14 cellular contexts compared by ENCODE assay signal in the genomic region with DNA sequence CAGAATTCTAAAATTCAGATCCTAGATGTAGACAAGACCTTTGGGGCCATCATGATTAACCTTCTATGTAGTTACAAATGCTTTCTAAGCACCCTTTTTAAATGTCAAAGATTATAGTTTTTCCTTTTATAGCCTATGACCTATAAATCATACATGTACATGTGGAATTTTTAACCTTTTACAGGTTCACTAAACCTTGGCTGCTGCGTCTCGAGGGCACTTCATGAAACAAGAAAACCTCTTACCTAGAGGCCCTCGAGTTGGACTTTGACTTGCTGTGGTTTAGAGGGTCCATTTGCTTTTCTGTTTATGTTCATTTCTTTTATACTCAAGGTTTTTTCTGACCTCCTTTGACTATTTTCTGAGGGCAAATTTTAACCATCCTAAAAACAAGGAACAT.
DNase-seq lines count a peak whose midpoint lies in the region; ATAC-seq and TF ChIP-seq lines count a peak whose summit lies in the region.
"Had no signal": no experiment of that assay in that cellular context is flagged by ENCODE, and none has a peak within 500 bp of the region (broad histone marks: within the 10 kb centered on the region; RNA-seq: fewer than 3 reads in every experiment).

No MANE protein-coding gene starts in this region.

- H3K4ac ChIP-seq in IMR-90 (ENCODE audit: low read depth, low read length), result no peak overlapping the region

- dilution Hi-C loops in IMR-90 (cut with HindIII; ENCODE audit: low sequenced_read_pairs, unreplicated experiment), result no loop called here

- H4K91ac ChIP-seq in IMR-90 (ENCODE audit: insufficient read depth, low read depth, low read length), result no peak overlapping the region

- H3K36me3 ChIP-seq in IMR-90 (ENCODE audit: control insufficient read depth, insufficient read depth, low read length), result no peaks in the 10 kb centered on the region
- H3K36me3 ChIP-seq in thyroid gland, result no peaks in the 10 kb centered on the region
- no peaks in the 10 kb centered on the region for H3K36me3 ChIP-seq in brain microvascular endothelial cell (replicated peaks)
- H3K36me3 ChIP-seq: BE2C, SJSA1 had no signal

- no peak overlapping the region for H2AFZ ChIP-seq in IMR-90 (replicated peaks; ENCODE audit: low read length, poor library complexity)

- ATAC-seq in IMR-90 (ENCODE audit: low read depth), result no peak
- ATAC-seq in left colon, result peak; percentile 75
- ATAC-seq: Panc1 had no signal

- BruUV-seq in IMR-90 (replicated peaks; lab: Mats Ljungman, UMichigan), result no TSS peak

- H3K4me1 ChIP-seq in IMR-90 (ENCODE audit: control insufficient read depth, insufficient read depth, low read length), result no peaks in the 10 kb centered on the region
- H3K4me1 ChIP-seq in thyroid gland, result peaks cover 8 to 16% of the 10 kb centered on the region in 2 donors
- H3K4me1 ChIP-seq: BE2C, SJSA1 had no signal

- WGBS in IMR-90 (ENCODE audit: extremely low coverage in 2 of 2, insufficient read length in 1 of 2), 2 experiments, result no CpG with 5 or more reads among the region's 3 CpGs
- 36 to 44% methylated on average over 3 of the region's 3 CpGs for WGBS in thyroid gland, 2 donors

- H3K23ac ChIP-seq in IMR-90 (ENCODE audit: low read depth, low read length), result no peak overlapping the region

- H2AK5ac ChIP-seq in IMR-90 (ENCODE audit: low read depth, low read length), result no peak overlapping the region

- H2BK15ac ChIP-seq in IMR-90 (ENCODE audit: low read depth, low read length), result no peak overlapping the region

- H3K9me3 ChIP-seq in IMR-90 (ENCODE audit: control insufficient read depth, insufficient read depth, low read length) (no peaks in the 10 kb centered on the region), thyroid gland (no peaks in the 10 kb centered on the region)
- H3K9me3 ChIP-seq: BE2C, SJSA1 had no signal

- no peak overlapping the region for H2AK9ac ChIP-seq in IMR-90 (replicated peaks; ENCODE audit: low read depth, low read length, poor library complexity)

- H3K4me2 ChIP-seq in IMR-90 (ENCODE audit: low read depth, low read length), result no peak overlapping the region

- peaks cover 0 to 26% of the 10 kb centered on the region in 2 experiments; a peak in 3 of 4 replicates for H3K79me1 ChIP-seq in IMR-90 (ENCODE audit: low read depth in 1 of 2, low read length in 2 of 2)

- no peak overlapping the region for H4K8ac ChIP-seq in IMR-90 (ENCODE audit: low read depth in 2 of 2, low read length in 2 of 2)

- 0 out of 2 replicates have a peak overlapping the region, but pooled peaks have one; percentile 9 for H2BK120ac ChIP-seq in IMR-90 (ENCODE audit: low read depth, low read length)

- H2BK20ac ChIP-seq in IMR-90 (ENCODE audit: low read depth, low read length), result no peak overlapping the region

- H3K27ac ChIP-seq in IMR-90 (ENCODE audit: insufficient read depth, low read length) (no peak overlapping the region), thyroid gland (peak overlapping the region in 2 of 3 donors; percentile 19 to 55), brain microvascular endothelial cell (no peak overlapping the region)
- H3K27ac ChIP-seq: SJSA1 had no signal

- no peak overlapping the region for H3K56ac ChIP-seq in IMR-90 (ENCODE audit: extremely low read depth, insufficient read depth, low read length)

- intact Hi-C loops in IMR-90 (cut with micrococcal nuclease) (no loop called here), left colon (cut with DNase I, micrococcal nuclease) (no loop called here), thyroid gland (cut with DNase I) (no loop called here)

- H3K27me3 ChIP-seq in IMR-90 (ENCODE audit: control insufficient read depth, insufficient read depth, low read length), result no peaks in the 10 kb centered on the region
- H3K27me3 ChIP-seq in thyroid gland, result no peaks in the 10 kb centered on the region
- H3K27me3 ChIP-seq in brain microvascular endothelial cell (replicated peaks), result no peaks in the 10 kb centered on the region
- H3K27me3 ChIP-seq: BE2C, SJSA1 had no signal

- TF ChIP-seq CTCF in IMR-90 (conservative IDR thresholded peaks at IDR 0.05; ENCODE audit: low read depth, low read length), result no peak
- TF ChIP-seq CTCF in thyroid gland (IDR thresholded peaks at IDR 0.05), result no peak
- no peak for TF ChIP-seq CTCF in brain microvascular endothelial cell (IDR thresholded peaks at IDR 0.05; ENCODE audit: low read depth, low read length, missing control alignments)

- CTCF ChIA-PET in IMR-90 (lab: Yijun Ruan, JAX), result no interaction called here

- H4K5ac ChIP-seq in IMR-90 (ENCODE audit: low read depth, low read length), result no peak overlapping the region

- H3K9me1 ChIP-seq in IMR-90 (ENCODE audit: insufficient read depth, low read length), result peaks cover 7% of the 10 kb centered on the region; the same call in 1 of the 2 replicates

- no peak overlapping the region for H3K9ac ChIP-seq in IMR-90 (ENCODE audit: low read depth, low read length)

- in situ Hi-C loops in IMR-90 (cut with MboI; ENCODE audit: low sequenced_read_pairs) (no loop called here), brain microvascular endothelial cell (cut with HindIII; ENCODE audit: low pct_ligation_motif_present, low sequenced_read_pairs) (no loop called here)

- TF ChIP-seq RAD21 in IMR-90 (IDR thresholded peaks at IDR 0.05; ENCODE audit: low read length), result no peak

- no peaks in the 10 kb centered on the region for H4K20me1 ChIP-seq in IMR-90 (ENCODE audit: insufficient read depth, low read length)

- DNase-seq in IMR-90, result no peak
- DNase-seq in NCI-H69 (lab: John Stamatoyannopoulos, UW), result peak; percentile 10
- peak in 1 of 2 donors; percentile 42 for DNase-seq in left colon
- no peak for DNase-seq in thyroid gland
- DNase-seq in activated naive CD4-positive, alpha-beta T cell treated with anti-CD3 and anti-CD28 coated beads, Interleukin-2, amount 50 U/mL, for 16 hours, result no peak
- no peak for DNase-seq in brain microvascular endothelial cell
- DNase-seq in iPS-NIHi7 (ENCODE audit: extremely low spot score), result no peak
- DNase-seq: BE2C, DMS53, MV-4-11, NCI-H510A, NCI-H748 treated with DMSO at 0.1 percent for 48 hours had no signal

- H3K4me3 ChIP-seq in IMR-90 (ENCODE audit: insufficient read depth, low read depth, low read length) (no peak overlapping the region), thyroid gland (replicated peaks in 1 of 3) (no peak overlapping the region), brain microvascular endothelial cell (ENCODE audit: low read depth, low read length) (no peak overlapping the region)
- H3K4me3 ChIP-seq: SJSA1 had no signal

- POLR2A ChIA-PET in IMR-90 (lab: Charles Lee; ENCODE audit: unreplicated experiment), result no interaction called here

- no peak for TF ChIP-seq POLR2A in IMR-90 (IDR thresholded peaks at IDR 0.05; ENCODE audit: low read depth, low read length)
- TF ChIP-seq POLR2A in thyroid gland (IDR thresholded peaks at IDR 0.05), result no peak

- H3K14ac ChIP-seq in IMR-90 (replicated peaks; ENCODE audit: low read depth, low read length), result no peak overlapping the region

- no peak overlapping the region for H3K18ac ChIP-seq in IMR-90 (ENCODE audit: low read depth, low read length)

- no peak overlapping the region for H2BK5ac ChIP-seq in IMR-90 (ENCODE audit: low read depth, low read length, poor library complexity, severe bottlenecking)

TF ChIP-seq in IMR-90, 13 proteins besides CTCF, POLR2A, EP300 and RAD21:
- TF ChIP-seq CHD1 (IDR thresholded peaks at IDR 0.05; ENCODE audit: low read depth, low read length) (no peak), BHLHE40 (IDR thresholded peaks at IDR 0.05; ENCODE audit: low read depth, low read length) (no peak), CEBPB (IDR thresholded peaks at IDR 0.05; ENCODE audit: low read depth, low read length) (no peak), SMC3 (IDR thresholded peaks at IDR 0.05; ENCODE audit: low read depth, low read length) (no peak), RCOR1 (IDR thresholded peaks at IDR 0.05; ENCODE audit: insufficient replicate concordance, low read length) (no peak), MAZ (IDR thresholded peaks at IDR 0.05; ENCODE audit: borderline replicate concordance, low read depth, low read length) (no peak), RFX5 (IDR thresholded peaks at IDR 0.05; ENCODE audit: low read depth, low read length) (no peak), MAFK (IDR thresholded peaks at IDR 0.05; ENCODE audit: low read depth, low read length) (no peak), NFE2L2 (IDR thresholded peaks at IDR 0.05; ENCODE audit: low read depth, low read length) (no peak), MXI1 (IDR thresholded peaks at IDR 0.05; ENCODE audit: borderline replicate concordance, low read depth, low read length) (no peak), FOS (IDR thresholded peaks at IDR 0.05; ENCODE audit: low read depth, low read length) (no peak)
- TF ChIP-seq, protein P1, sequence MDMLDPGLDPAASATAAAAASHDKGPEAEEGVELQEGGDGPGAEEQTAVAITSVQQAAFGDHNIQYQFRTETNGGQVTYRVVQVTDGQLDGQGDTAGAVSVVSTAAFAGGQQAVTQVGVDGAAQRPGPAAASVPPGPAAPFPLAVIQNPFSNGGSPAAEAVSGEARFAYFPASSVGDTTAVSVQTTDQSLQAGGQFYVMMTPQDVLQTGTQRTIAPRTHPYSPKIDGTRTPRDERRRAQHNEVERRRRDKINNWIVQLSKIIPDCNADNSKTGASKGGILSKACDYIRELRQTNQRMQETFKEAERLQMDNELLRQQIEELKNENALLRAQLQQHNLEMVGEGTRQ (IDR thresholded peaks at IDR 0.05; ENCODE audit: low read depth, low read length), result no peak
- TF ChIP-seq, protein P2, sequence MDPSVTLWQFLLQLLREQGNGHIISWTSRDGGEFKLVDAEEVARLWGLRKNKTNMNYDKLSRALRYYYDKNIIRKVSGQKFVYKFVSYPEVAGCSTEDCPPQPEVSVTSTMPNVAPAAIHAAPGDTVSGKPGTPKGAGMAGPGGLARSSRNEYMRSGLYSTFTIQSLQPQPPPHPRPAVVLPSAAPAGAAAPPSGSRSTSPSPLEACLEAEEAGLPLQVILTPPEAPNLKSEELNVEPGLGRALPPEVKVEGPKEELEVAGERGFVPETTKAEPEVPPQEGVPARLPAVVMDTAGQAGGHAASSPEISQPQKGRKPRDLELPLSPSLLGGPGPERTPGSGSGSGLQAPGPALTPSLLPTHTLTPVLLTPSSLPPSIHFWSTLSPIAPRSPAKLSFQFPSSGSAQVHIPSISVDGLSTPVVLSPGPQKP (IDR thresholded peaks at IDR 0.05; ENCODE audit: borderline replicate concordance, low read depth, low read length), result no peak

Comparison
In these comparisons a context has a peak if more than half of its experiments do, and no peak if none do; other contexts are left out.
1. H3K27ac ChIP-seq: peak in thyroid gland (2 of 3); none in IMR-90 (single experiment) and brain microvascular endothelial cell (single experiment).